ENCODE assay signal across 1 cellular context in genomic region chr10:50807851-50808776, GRCh38.
TF ChIP-seq lines count a peak whose summit lies in the region.

No MANE protein-coding gene starts in this region.

TF ChIP-seq in IMR-90, 13 proteins besides CTCF, POLR2A, EP300 and RAD21 (continued from another document):
- no peak for TF ChIP-seq ELK1 (IDR thresholded peaks at IDR 0.05; ENCODE audit: borderline replicate concordance, low read depth, low read length)
- TF ChIP-seq NFE2L2 (IDR thresholded peaks at IDR 0.05; ENCODE audit: low read depth, low read length), result no peak
- no peak for TF ChIP-seq CEBPB (IDR thresholded peaks at IDR 0.05; ENCODE audit: low read depth, low read length)
- TF ChIP-seq RCOR1 (IDR thresholded peaks at IDR 0.05; ENCODE audit: insufficient replicate concordance, low read length), result no peak
